10 cellular contexts compared by ENCODE assay signal in the genomic region with DNA sequence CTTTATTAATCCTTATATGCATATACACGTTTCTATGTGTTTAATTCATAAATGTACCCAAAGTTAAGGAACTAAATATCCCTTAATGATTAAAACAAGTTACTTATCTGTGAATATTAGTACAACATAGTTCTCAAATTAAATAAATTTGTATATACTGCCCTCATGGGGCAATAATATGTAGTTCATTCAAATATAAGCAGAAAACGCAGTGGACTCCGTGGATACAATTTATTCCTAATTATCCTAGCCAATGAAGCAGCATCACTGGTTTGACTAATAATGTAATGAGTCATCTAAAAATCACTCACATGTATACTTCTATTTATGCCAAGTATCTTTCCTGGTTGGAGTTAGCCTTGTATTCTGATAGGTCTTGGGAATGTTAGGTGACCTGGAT.
A peak's percentile ranks its signal among the peaks of the same experiment; 100 is the strongest.
DNase-seq lines count a peak whose midpoint lies in the region; ATAC-seq and TF ChIP-seq lines count a peak whose summit lies in the region.
"Had no signal": no experiment of that assay in that cellular context is flagged by ENCODE, and none has a peak within 500 bp of the region (broad histone marks: within the 10 kb centered on the region; RNA-seq: fewer than 3 reads in every experiment).

No MANE protein-coding gene starts in this region.

- H3K36me3 ChIP-seq in OCI-LY1 (ENCODE audit: insufficient read depth, low read length) (no peaks in the 10 kb centered on the region), neural cell (ENCODE audit: insufficient read depth, low read length) (no peaks in the 10 kb centered on the region), colonic mucosa (no peaks in the 10 kb centered on the region)

- no peak for TF ChIP-seq EP300 in neural cell (conservative IDR thresholded peaks at IDR 0.05; ENCODE audit: poor library complexity, severe bottlenecking)

- H3K9me2 ChIP-seq in OCI-LY1 (ENCODE audit: low read depth, low read length) (no peaks in the 10 kb centered on the region), neural cell (ENCODE audit: insufficient read depth, low read length) (no peaks in the 10 kb centered on the region)

- H3K4me3 ChIP-seq in OCI-LY1 (ENCODE audit: low read depth, low read length, poor library complexity, severe bottlenecking) (no peak overlapping the region), neural cell (ENCODE audit: low read length) (no peak overlapping the region), colonic mucosa (no peak overlapping the region)

- peak; percentile 53 for DNase-seq in EH (ENCODE audit: low read depth)
- peak; percentile 8 for DNase-seq in epithelial cell of prostate (ENCODE audit: low read depth, low spot score)
- no peak for DNase-seq in NCI-H2227 treated with DMSO at 0.1 percent for 48 hours (lab: John Stamatoyannopoulos, UW)
- DNase-seq in colonic mucosa = no peak
- no peak for DNase-seq in COLO668 (lab: John Stamatoyannopoulos, UW; ENCODE audit: unreplicated experiment)
- DNase-seq: activated naive CD8-positive, alpha-beta T cell treated with anti-CD3 and anti-CD28 coated beads for 36 hours; stimulated activated naive CD4-positive, alpha-beta T cell had no signal

- H2AFZ ChIP-seq in OCI-LY1 (ENCODE audit: low read length) = no peak overlapping the region
- H2AFZ ChIP-seq in neural cell (ENCODE audit: low read depth, low read length) = no peak overlapping the region

- H3F3A ChIP-seq in OCI-LY1 (ENCODE audit: insufficient read depth, low read length) (no peaks in the 10 kb centered on the region), neural cell (ENCODE audit: insufficient read depth, low read length, poor library complexity, severe bottlenecking) (peaks cover 5% of the 10 kb centered on the region)

- TF ChIP-seq CTCF in OCI-LY1 (IDR thresholded peaks at IDR 0.05; ENCODE audit: low read length) = peak; percentile 15; the same call in 1 of the 2 replicates
- peak; percentile 61 for TF ChIP-seq CTCF in neural cell (IDR thresholded peaks at IDR 0.05; ENCODE audit: poor library complexity, severe bottlenecking)
- no peak for TF ChIP-seq CTCF in colonic mucosa (IDR thresholded peaks at IDR 0.05)

- H3K27me3 ChIP-seq in OCI-LY1 (ENCODE audit: insufficient read depth, low read length) (no peaks in the 10 kb centered on the region), neural cell (ENCODE audit: insufficient read depth, low read depth, low read length) (no peaks in the 10 kb centered on the region), colonic mucosa (no peaks in the 10 kb centered on the region)

- intact Hi-C loops in colonic mucosa (cut with DNase I) = loop anchor here (10.0 kb wide), 1 partner anchor 168 kb away; no protein-coding TSS in a partner anchor

- no peak overlapping the region for H3K27ac ChIP-seq in OCI-LY1 (ENCODE audit: low read depth, low read length, poor library complexity, severe bottlenecking)
- H3K27ac ChIP-seq in epithelial cell of prostate = no peak overlapping the region
- H3K27ac ChIP-seq in neural cell (ENCODE audit: low read length) = no peak overlapping the region
- H3K27ac ChIP-seq in colonic mucosa = no peak overlapping the region

- H3K4me2 ChIP-seq in OCI-LY1 (ENCODE audit: low read length) (no peak overlapping the region), neural cell (ENCODE audit: low read length) (no peak overlapping the region)

- no peak for ATAC-seq in GM19463 (IDR thresholded peaks at IDR 0.05; ENCODE audit: unreplicated experiment)

- TF ChIP-seq RAD21 in neural cell (conservative IDR thresholded peaks at IDR 0.05) = peak; percentile 69

- no peaks in the 10 kb centered on the region for H3K79me2 ChIP-seq in OCI-LY1 (ENCODE audit: insufficient read depth, low read length)
- H3K79me2 ChIP-seq in neural cell (replicated peaks; ENCODE audit: insufficient read depth, low read length) = no peaks in the 10 kb centered on the region

- H4K20me1 ChIP-seq in OCI-LY1 (ENCODE audit: insufficient read depth, low read length) (no peaks in the 10 kb centered on the region), neural cell (ENCODE audit: insufficient read depth) (no peaks in the 10 kb centered on the region)

- H3K9ac ChIP-seq in OCI-LY1 (ENCODE audit: low read length) (no peak overlapping the region), neural cell (ENCODE audit: low read length) (no peak overlapping the region), colonic mucosa (ENCODE audit: low read depth in 2 of 2, low read length in 2 of 2) (no peak overlapping the region)

- no peaks in the 10 kb centered on the region for H3K9me3 ChIP-seq in OCI-LY1 (ENCODE audit: low read length)
- no peaks in the 10 kb centered on the region for H3K9me3 ChIP-seq in neural cell (ENCODE audit: low read length)
- H3K9me3 ChIP-seq in colonic mucosa = no peaks in the 10 kb centered on the region

- H3K4me1 ChIP-seq in OCI-LY1 (ENCODE audit: insufficient read depth, low read length, severe bottlenecking) (no peaks in the 10 kb centered on the region), colonic mucosa (no peaks in the 10 kb centered on the region)

TF ChIP-seq in neural cell, 6 proteins besides CTCF, POLR2A, EP300 and RAD21:
- TF ChIP-seq SMC3 (conservative IDR thresholded peaks at IDR 0.05; ENCODE audit: poor library complexity) = peak; percentile 63
- TF ChIP-seq POLR2AphosphoS5 (IDR thresholded peaks at IDR 0.05) = no peak
- no peak for TF ChIP-seq TAF1 (IDR thresholded peaks at IDR 0.05; ENCODE audit: low read depth)
- TF ChIP-seq, protein P1, sequence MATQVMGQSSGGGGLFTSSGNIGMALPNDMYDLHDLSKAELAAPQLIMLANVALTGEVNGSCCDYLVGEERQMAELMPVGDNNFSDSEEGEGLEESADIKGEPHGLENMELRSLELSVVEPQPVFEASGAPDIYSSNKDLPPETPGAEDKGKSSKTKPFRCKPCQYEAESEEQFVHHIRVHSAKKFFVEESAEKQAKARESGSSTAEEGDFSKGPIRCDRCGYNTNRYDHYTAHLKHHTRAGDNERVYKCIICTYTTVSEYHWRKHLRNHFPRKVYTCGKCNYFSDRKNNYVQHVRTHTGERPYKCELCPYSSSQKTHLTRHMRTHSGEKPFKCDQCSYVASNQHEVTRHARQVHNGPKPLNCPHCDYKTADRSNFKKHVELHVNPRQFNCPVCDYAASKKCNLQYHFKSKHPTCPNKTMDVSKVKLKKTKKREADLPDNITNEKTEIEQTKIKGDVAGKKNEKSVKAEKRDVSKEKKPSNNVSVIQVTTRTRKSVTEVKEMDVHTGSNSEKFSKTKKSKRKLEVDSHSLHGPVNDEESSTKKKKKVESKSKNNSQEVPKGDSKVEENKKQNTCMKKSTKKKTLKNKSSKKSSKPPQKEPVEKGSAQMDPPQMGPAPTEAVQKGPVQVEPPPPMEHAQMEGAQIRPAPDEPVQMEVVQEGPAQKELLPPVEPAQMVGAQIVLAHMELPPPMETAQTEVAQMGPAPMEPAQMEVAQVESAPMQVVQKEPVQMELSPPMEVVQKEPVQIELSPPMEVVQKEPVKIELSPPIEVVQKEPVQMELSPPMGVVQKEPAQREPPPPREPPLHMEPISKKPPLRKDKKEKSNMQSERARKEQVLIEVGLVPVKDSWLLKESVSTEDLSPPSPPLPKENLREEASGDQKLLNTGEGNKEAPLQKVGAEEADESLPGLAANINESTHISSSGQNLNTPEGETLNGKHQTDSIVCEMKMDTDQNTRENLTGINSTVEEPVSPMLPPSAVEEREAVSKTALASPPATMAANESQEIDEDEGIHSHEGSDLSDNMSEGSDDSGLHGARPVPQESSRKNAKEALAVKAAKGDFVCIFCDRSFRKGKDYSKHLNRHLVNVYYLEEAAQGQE (IDR thresholded peaks at IDR 0.05; ENCODE audit: borderline replicate concordance) = no peak
- no peak for TF ChIP-seq EZH2 (IDR thresholded peaks at IDR 0.05; ENCODE audit: borderline replicate concordance, insufficient read depth, low read length, poor library complexity, severe bottlenecking)

Comparison
In these comparisons a context has a peak if more than half of its experiments do, and no peak if none do; other contexts are left out.
1. DNase-seq: peak in EH (single experiment) and epithelial cell of prostate (single experiment); none in NCI-H2227 treated with DMSO at 0.1 percent for 48 hours (single experiment), colonic mucosa (single experiment) and COLO668 (single experiment).